ENCODE assay signal across 8 cellular contexts in the genomic region with DNA sequence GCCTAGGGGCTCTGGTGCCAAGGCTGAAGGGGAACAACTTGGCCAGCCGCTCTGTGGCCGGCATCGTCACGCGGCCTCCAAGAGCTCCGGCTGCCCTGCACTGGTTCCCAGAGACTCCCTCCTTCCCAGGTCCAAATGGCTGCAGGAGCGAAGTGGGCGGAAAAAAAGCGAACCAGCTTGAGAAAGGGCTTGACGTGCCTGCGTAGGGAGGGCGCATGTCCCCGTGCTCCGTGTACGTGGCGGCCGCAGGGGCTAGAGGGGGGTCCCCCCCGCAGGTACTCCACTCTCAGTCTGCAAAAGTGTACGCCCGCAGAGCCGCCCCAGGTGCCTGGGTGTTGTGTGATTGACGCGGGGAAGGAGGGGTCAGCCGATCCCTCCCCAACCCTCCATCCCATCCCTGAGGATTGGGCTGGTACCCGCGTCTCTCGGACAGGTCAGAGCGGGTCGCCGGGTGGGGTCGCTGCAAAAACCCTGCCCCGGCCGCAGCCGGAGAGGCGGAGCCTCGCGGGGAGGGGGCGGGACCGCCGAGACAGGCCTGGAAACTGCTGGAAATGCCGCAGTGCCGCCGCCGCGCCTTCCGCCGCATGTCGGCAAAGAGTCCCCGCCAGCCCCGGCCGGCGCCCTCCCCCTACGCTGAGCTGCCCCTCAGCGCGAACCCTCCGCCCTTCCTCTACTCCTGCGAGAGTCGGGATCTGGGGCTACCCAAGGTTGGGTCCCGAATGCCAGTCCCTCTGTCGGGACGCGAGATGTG. TPM values are rescaled to one million over a fixed set of nuclear protein-coding genes. Genes with fewer than 3 reads are reported as not detected.
DNase-seq lines count a peak whose midpoint lies in the region; ATAC-seq and TF ChIP-seq lines count a peak whose summit lies in the region.

No MANE protein-coding gene starts in this region.

- H3K9ac ChIP-seq in rectal smooth muscle tissue (ENCODE audit: low read length), result peak overlapping the region; percentile 80

- H3K4me1 Mint-ChIP-seq in T-cell, result peaks cover 37 to 48% (median 39%) of the 10 kb centered on the region in 3 donors

- under 1% methylated on average over 62 of the region's 62 CpGs for WGBS in right cardiac atrium
- WGBS in aorta, 2 donors, result 0 to 1% methylated on average over 62 of the region's 62 CpGs

- POLR2A ChIA-PET in T-cell (lab: Charles Lee), result interaction anchor here (0.5 to 2.3 kb wide), 6 partner anchors 9 to 1317 kb away, joined by 3 to 28 read pairs (median 6); a partner anchor contains a TSS

- H3K9me3 ChIP-seq in MG63 (no peaks in the 10 kb centered on the region), right cardiac atrium (ENCODE audit: control insufficient read depth, low read length) (no peaks in the 10 kb centered on the region), aorta (ENCODE audit: control insufficient read depth, low read length) (no peaks in the 10 kb centered on the region)

- peak; percentile 51 to 55 (median 54) for ATAC-seq in T-cell (replicated peaks in 1 of 4)
- ATAC-seq in right cardiac atrium, result peak; percentile 86 to 89
- ATAC-seq in aorta (ENCODE audit: low FRiP score), result peak; percentile 91

- peak overlapping the region; percentile 100 for H3K4me3 ChIP-seq in MG63
- peak overlapping the region; percentile 98 for H3K4me3 ChIP-seq in right cardiac atrium (ENCODE audit: low read length)
- peak overlapping the region; percentile 88 for H3K4me3 ChIP-seq in rectal smooth muscle tissue (ENCODE audit: low read length)
- peak overlapping the region; percentile 63 to 97 for H3K4me3 ChIP-seq in aorta (ENCODE audit: low read length in 2 of 2)

- H3K27ac ChIP-seq in right cardiac atrium (ENCODE audit: low read length), result peak overlapping the region; percentile 80
- peak overlapping the region; percentile 95 for H3K27ac ChIP-seq in rectal smooth muscle tissue (ENCODE audit: low read depth, low read length)
- H3K27ac ChIP-seq in aorta (ENCODE audit: low read depth in 1 of 2, low read length in 2 of 2), result peak overlapping the region; percentile 46 to 89

- peaks cover 29% of the 10 kb centered on the region for H3K36me3 Mint-ChIP-seq in T-cell

- intact Hi-C loops in right cardiac atrium (cut with DNase I), result no loop called here
- intact Hi-C loops in aorta (cut with DNase I), result loop anchor here in 1 of 2 donors (10.0 kb wide), 1 partner anchor 471 kb away; a partner anchor contains a TSS

- H3K4me1 ChIP-seq in right cardiac atrium (ENCODE audit: control insufficient read depth, insufficient read depth, low read length), result no peaks in the 10 kb centered on the region
- peaks cover 6% of the 10 kb centered on the region for H3K4me1 ChIP-seq in rectal smooth muscle tissue (ENCODE audit: control insufficient read depth, insufficient read depth, low read length)
- H3K4me1 ChIP-seq in aorta (ENCODE audit: control insufficient read depth in 1 of 2, insufficient read depth in 2 of 2, low read length in 2 of 2), result no peaks in the 10 kb centered on the region

- peak; percentile 85 for DNase-seq in GM10266 (ENCODE audit: extremely low spot score)
- peak; percentile 81 for DNase-seq in HCEC 1CT
- peak; percentile 100 for DNase-seq in MG63
- DNase-seq in T-cell, result peak; percentile 46 to 84 (median 67)
- DNase-seq in amygdala (lab: John Stamatoyannopoulos, UW), result peak in 55 of 56 donors; percentile 50 to 94 (median 81)
- DNase-seq in right cardiac atrium, result peak; percentile 93 to 97 (median 97)
- DNase-seq in aorta, result peak; percentile 94 to 97

- H3K36me3 ChIP-seq in MG63, result peaks cover 42% of the 10 kb centered on the region
- peaks cover 24% of the 10 kb centered on the region for H3K36me3 ChIP-seq in rectal smooth muscle tissue (ENCODE audit: control insufficient read depth, insufficient read depth, low read length)
- peaks cover 0 to 5% of the 10 kb centered on the region in 2 donors for H3K36me3 ChIP-seq in aorta (ENCODE audit: control insufficient read depth in 1 of 2, insufficient read depth in 2 of 2, low read length in 1 of 2)

- peak overlapping the region; percentile 98 to 99 for H3K27ac Mint-ChIP-seq in T-cell

- H3K4me3 Mint-ChIP-seq in T-cell, result peak overlapping the region; percentile 94 to 99 (median 98)

- peak; percentile 61 for TF ChIP-seq CTCF in GM10266 (IDR thresholded peaks at IDR 0.05; ENCODE audit: control insufficient read depth, insufficient read depth, low read depth, missing control alignments)

- no peaks in the 10 kb centered on the region for H3K27me3 Mint-ChIP-seq in T-cell

- no peaks in the 10 kb centered on the region for H3K9me3 Mint-ChIP-seq in T-cell

- no peaks in the 10 kb centered on the region for H3K27me3 ChIP-seq in MG63
- H3K27me3 ChIP-seq in right cardiac atrium (ENCODE audit: control insufficient read depth, insufficient read depth), result no peaks in the 10 kb centered on the region
- H3K27me3 ChIP-seq in rectal smooth muscle tissue (ENCODE audit: control insufficient read depth, insufficient read depth, low read length), result no peaks in the 10 kb centered on the region
- no peaks in the 10 kb centered on the region for H3K27me3 ChIP-seq in aorta (ENCODE audit: control insufficient read depth in 1 of 2, insufficient read depth in 2 of 2, low read length in 1 of 2)

- CTCF ChIA-PET in T-cell (lab: Charles Lee), result interaction anchor here (0.6 to 2.4 kb wide), 5 partner anchors 8 to 143 kb away, joined by 3 to 9 read pairs (median 5); a partner anchor contains a TSS

RNA-seq across cellular contexts. Expression of a gene that starts 0.8 kb away (rescaled TPM):
- total RNA-seq in MG63 (2014; rRNA removed; shearing (Covaris generic); ENCODE audit: low replicate concordance), result 5,432 and 5,573 TPM in 2 replicates
- total RNA-seq in T-cell, result 100 to 1,000 TPM; 394 to 454 (median 404) TPM
- total RNA-seq in right cardiac atrium, result 100 to 1,000 TPM; 677 to 993 (median 871) TPM
- polyA plus RNA-seq in right cardiac atrium, result 586 TPM
- 100 to 1,000 TPM; 490 to 636 TPM for total RNA-seq in aorta
- 100 to 1,000 TPM; 385 to 391 TPM for polyA plus RNA-seq in aorta

RNA-seq across cellular contexts. Expression of a gene that starts 11.2 kb away (rescaled TPM):
- 386 and 631 TPM in 2 replicates for total RNA-seq in MG63 (2014; rRNA removed; shearing (Covaris generic); ENCODE audit: low replicate concordance)
- 10 to 100 TPM; 14.6 to 21.8 (median 20.3) TPM for total RNA-seq in T-cell
- 10 to 100 TPM; 21.0 to 25.2 (median 23.0) TPM for total RNA-seq in right cardiac atrium
- polyA plus RNA-seq in right cardiac atrium, result 15.8 TPM
- total RNA-seq in aorta, result 10 to 100 TPM; 23.4 to 26.0 TPM
- polyA plus RNA-seq in aorta, result 10 to 100 TPM; 10.6 to 27.7 TPM

RNA-seq across cellular contexts. Expression of a gene that starts 19.3 kb away (rescaled TPM):
- 24.4 and 35.2 TPM in 2 replicates for total RNA-seq in MG63 (2014; rRNA removed; shearing (Covaris generic); ENCODE audit: low replicate concordance)
- 10 to 100 TPM in 4 of 5 donors, 1 to 10 TPM in 1; 9.9 to 35.0 (median 13.6) TPM for total RNA-seq in T-cell
- 1 to 10 TPM; 3.7 to 5.5 (median 4.3) TPM for total RNA-seq in right cardiac atrium
- 2.6 TPM for polyA plus RNA-seq in right cardiac atrium
- 10 to 100 TPM in 1 of 2 donors, 1 to 10 TPM in 1; 5.4 to 10.9 TPM for total RNA-seq in aorta
- 1 to 10 TPM; 3.5 to 4.4 TPM for polyA plus RNA-seq in aorta

RNA-seq across cellular contexts. Expression of a gene that starts 22.7 kb away (rescaled TPM):
- 118 and 130 TPM in 2 replicates for total RNA-seq in MG63 (2014; rRNA removed; shearing (Covaris generic); ENCODE audit: low replicate concordance)
- 1 to 10 TPM; 1.3 to 8.0 (median 3.4) TPM for total RNA-seq in T-cell
- 100 to 1,000 TPM; 129 to 177 (median 144) TPM for total RNA-seq in right cardiac atrium
- 63.2 TPM for polyA plus RNA-seq in right cardiac atrium
- 100 to 1,000 TPM; 121 to 142 TPM for total RNA-seq in aorta
- 100 to 1,000 TPM in 1 of 2 donors, 10 to 100 TPM in 1; 38.3 to 120 TPM for polyA plus RNA-seq in aorta

RNA-seq across cellular contexts. Expression of a gene that starts 24.2 kb away (rescaled TPM):
- 0.20 TPM in 1 of 2 replicates, not detected in the other for total RNA-seq in MG63 (2014; rRNA removed; shearing (Covaris generic); ENCODE audit: low replicate concordance)
- under 1 TPM in 3 of 5 donors, not detected in 2; 0.13 to 0.18 (median 0.14) TPM for total RNA-seq in T-cell
- total RNA-seq in right cardiac atrium, result 1 to 10 TPM in 1 of 4 donors, under 1 TPM in 1, not detected in 2; 0.26 to 1.1 TPM
- 0.88 TPM for polyA plus RNA-seq in right cardiac atrium
- not detected for total RNA-seq in aorta
- polyA plus RNA-seq in aorta, result not detected

Comparison
In these comparisons a context has a peak if more than half of its experiments do, and no peak if none do; other contexts are left out.
1. Peak in every context shown above with its lines: DNase-seq, ATAC-seq, H3K4me3 ChIP-seq and H3K27ac ChIP-seq.
2. RNA of a gene that starts 11.2 kb away (total RNA-seq): 386 to 631 TPM in MG63; 23.4 to 26.0 TPM in aorta, 21.0 to 25.2 TPM in right cardiac atrium and 14.6 to 21.8 TPM in T-cell; every median in the first group is over 10 times any median in the second.